12 cellular contexts compared by ENCODE assay signal in genomic region chr3:169145551-169145950, GRCh38.
DNase-seq lines count a peak whose midpoint lies in the region; ATAC-seq, FAIRE-seq and TF ChIP-seq lines count a peak whose summit lies in the region.
"Had no signal": no experiment of that assay in that cellular context is flagged by ENCODE, and none has a peak within 500 bp of the region (broad histone marks: within the 10 kb centered on the region; RNA-seq: fewer than 3 reads in every experiment).

No MANE protein-coding gene starts in this region.

- no peak overlapping the region for H2BK5ac ChIP-seq in H9 (ENCODE audit: insufficient read length, low read length)

- H3K27ac Mint-ChIP-seq in H9 (no peak overlapping the region), astrocyte (ENCODE audit: unreplicated experiment) (no peak overlapping the region), glutamatergic neuron (ENCODE audit: unreplicated experiment) (no peak overlapping the region)
- H3K27ac Mint-ChIP-seq: activated naive CD4-positive, alpha-beta T cell treated with anti-CD3 and anti-CD28 coated beads, Interleukin-2, amount 50 U/mL, for 72 hours had no signal

- no peak overlapping the region for H4K8ac ChIP-seq in H9 (replicated peaks; ENCODE audit: insufficient read length, low read depth, low read length)

- no peaks in the 10 kb centered on the region for H3K79me1 ChIP-seq in H9 (ENCODE audit: insufficient read depth, low read depth, low read length, poor library complexity, severe bottlenecking)

- no peak overlapping the region for H3K18ac ChIP-seq in H9 (ENCODE audit: insufficient read length, low read depth, low read length)

- no peaks in the 10 kb centered on the region for H4K20me1 ChIP-seq in H9 (ENCODE audit: control insufficient read depth, insufficient read depth, insufficient read length)
- no peaks in the 10 kb centered on the region for H4K20me1 ChIP-seq in astrocyte (ENCODE audit: insufficient read depth, low read length)

- H2AFZ ChIP-seq in H9 (ENCODE audit: low read length) (no peak overlapping the region), astrocyte (ENCODE audit: low read depth, low read length) (no peak overlapping the region)

- H3K14ac ChIP-seq in H9 (ENCODE audit: insufficient read depth, low read length) = no peak overlapping the region

- H2BK12ac ChIP-seq in H9 (ENCODE audit: insufficient read length, low read depth, low read length) = no peak overlapping the region

- no peak for ATAC-seq in GM19467 (IDR thresholded peaks at IDR 0.05; ENCODE audit: unreplicated experiment)
- ATAC-seq: activated naive CD4-positive, alpha-beta T cell treated with anti-CD3 and anti-CD28 coated beads, Interleukin-2, amount 50 U/mL, for 72 hours had no signal

- H3K9me3 ChIP-seq in H9 (ENCODE audit: control insufficient read depth, low read depth, low read length) (no peaks in the 10 kb centered on the region), astrocyte (ENCODE audit: insufficient read depth, low read depth, low read length) (no peaks in the 10 kb centered on the region), sigmoid colon (no peaks in the 10 kb centered on the region)

- TF ChIP-seq CTCF in H9 (conservative IDR thresholded peaks at IDR 0.05) = no peak
- no peak for TF ChIP-seq CTCF in astrocyte (IDR thresholded peaks at IDR 0.05; ENCODE audit: insufficient read depth, low read depth, low read length)
- no peak for TF ChIP-seq CTCF in glutamatergic neuron (IDR thresholded peaks at IDR 0.05; ENCODE audit: partially characterized antibody, unreplicated experiment)
- TF ChIP-seq CTCF in sigmoid colon (IDR thresholded peaks at IDR 0.05) = no peak

- H2BK15ac ChIP-seq in H9 (ENCODE audit: low read depth, low read length) = no peak overlapping the region

- H3K4me2 ChIP-seq in H9 (ENCODE audit: insufficient read depth, insufficient read length, low read length) = peak overlapping the region; percentile 90
- peak overlapping the region; percentile 94 for H3K4me2 ChIP-seq in astrocyte (ENCODE audit: low read length)

- peaks cover 26% of the 10 kb centered on the region for H3K23me2 ChIP-seq in H9 (ENCODE audit: insufficient read length, low read depth, low read length, poor library complexity, severe bottlenecking)

- H3K36me3 Mint-ChIP-seq in H9 (ENCODE audit: insufficient read depth in 1 of 3, low read depth in 3 of 3) (no peaks in the 10 kb centered on the region), astrocyte (ENCODE audit: low read depth, unreplicated experiment) (no peaks in the 10 kb centered on the region), glutamatergic neuron (ENCODE audit: unreplicated experiment) (no peaks in the 10 kb centered on the region)

- H3K4me1 Mint-ChIP-seq in H9 = peaks cover 22 to 38% of the 10 kb centered on the region in 2 experiments
- peaks cover 7% of the 10 kb centered on the region for H3K4me1 Mint-ChIP-seq in astrocyte (ENCODE audit: low read depth, unreplicated experiment)
- H3K4me1 Mint-ChIP-seq in glutamatergic neuron (ENCODE audit: low read depth, unreplicated experiment) = peaks cover 16% of the 10 kb centered on the region

- H2AK5ac ChIP-seq in H9 (ENCODE audit: insufficient read length, low read length) = no peak overlapping the region

- no peak overlapping the region for H4K5ac ChIP-seq in H9 (ENCODE audit: insufficient read length, low read depth, low read length)

- peak overlapping the region; percentile 95 for H3K4me3 ChIP-seq in astrocyte (ENCODE audit: insufficient read depth, low read depth, low read length)
- peak overlapping the region in 2 of 4 donors; percentile 31 to 37 for H3K4me3 ChIP-seq in sigmoid colon

- no peak for TF ChIP-seq EP300 in sigmoid colon (IDR thresholded peaks at IDR 0.05)

- peaks cover 80% of the 10 kb centered on the region for H3K27me3 Mint-ChIP-seq in H9 (ENCODE audit: low read depth)
- H3K27me3 Mint-ChIP-seq in astrocyte (ENCODE audit: low read depth, unreplicated experiment) = peaks cover under 1% of the 10 kb centered on the region
- peaks cover 8% of the 10 kb centered on the region for H3K27me3 Mint-ChIP-seq in glutamatergic neuron (ENCODE audit: unreplicated experiment)

- H3K36me3 ChIP-seq in astrocyte (ENCODE audit: insufficient read depth, low read length) (peaks cover 6% of the 10 kb centered on the region), sigmoid colon (no peaks in the 10 kb centered on the region)

- H3K79me2 ChIP-seq in H9 (ENCODE audit: insufficient read depth, low read length) (no peaks in the 10 kb centered on the region), astrocyte (ENCODE audit: insufficient read depth, low read length) (peaks cover 40% of the 10 kb centered on the region)

- H3K9ac ChIP-seq in H9 (ENCODE audit: extremely low read depth, insufficient read length, low read length) = no peak overlapping the region
- H3K9ac ChIP-seq in astrocyte (ENCODE audit: low read length) = peak overlapping the region; percentile 95

- H2BK120ac ChIP-seq in H9 (ENCODE audit: low read depth, low read length, poor library complexity, severe bottlenecking) = no peak overlapping the region

- DNase-seq in H9 (no peak), astrocyte (ENCODE audit: low read depth) (no peak), glutamatergic neuron (no peak), sigmoid colon (no peak), DMS79 treated with DMSO at 0.1 percent for 48 hours (lab: John Stamatoyannopoulos, UW) (no peak), NCI-H446 treated with DMSO at 0.1 percent for 48 hours (lab: John Stamatoyannopoulos, UW) (no peak), NCI-H2227 (lab: John Stamatoyannopoulos, UW; ENCODE audit: unreplicated experiment) (no peak)
- DNase-seq: hippocampal formation, KG1, NCI-H748 treated with DMSO at 0.1 percent for 48 hours had no signal

- intact Hi-C loops in sigmoid colon (cut with DNase I) = loop anchor here (5.0 to 10.0 kb wide), 4 partner anchors 191 to 822 kb away; partner anchors contain the start of genes ACTRT3, SEC62 and TERC

- H3K4ac ChIP-seq in H9 (ENCODE audit: low read depth, low read length) = no peak overlapping the region

- no peak overlapping the region for H3K56ac ChIP-seq in H9 (ENCODE audit: insufficient read length, low read depth, low read length)

- H3K23ac ChIP-seq in H9 (ENCODE audit: insufficient read length, low read depth, low read length) = no peak overlapping the region

- H3K4me3 Mint-ChIP-seq in H9 (peak overlapping the region; percentile 75 to 81; a peak in 4 of 5 replicates), astrocyte (ENCODE audit: unreplicated experiment) (peak overlapping the region; percentile 96), glutamatergic neuron (ENCODE audit: unreplicated experiment) (peak overlapping the region; percentile 89)

- H2BK20ac ChIP-seq in H9 (ENCODE audit: low read depth, low read length, poor library complexity, severe bottlenecking) = no peak overlapping the region

- no peak for TF ChIP-seq POLR2A in sigmoid colon (IDR thresholded peaks at IDR 0.05)

- H3K9me3 Mint-ChIP-seq in H9 = no peaks in the 10 kb centered on the region; a peak in 2 of 5 replicates
- H3K9me3 Mint-ChIP-seq in astrocyte (ENCODE audit: unreplicated experiment) = no peaks in the 10 kb centered on the region
- H3K9me3 Mint-ChIP-seq in glutamatergic neuron (ENCODE audit: unreplicated experiment) = peaks cover 10% of the 10 kb centered on the region

- no peak for FAIRE-seq in astrocyte (lab: Jason Lieb, UNC)

- H3K27ac ChIP-seq in H9 (ENCODE audit: insufficient read length, low read depth, low read length) = no peak overlapping the region
- peak overlapping the region; percentile 87 for H3K27ac ChIP-seq in astrocyte (ENCODE audit: low read depth, low read length)
- peak overlapping the region in 3 of 4 donors; percentile 23 to 79 (median 41) for H3K27ac ChIP-seq in sigmoid colon

- H3K27me3 ChIP-seq in H9 (ENCODE audit: insufficient read depth, low read length) (peaks cover 22% of the 10 kb centered on the region), astrocyte (ENCODE audit: insufficient read depth, low read length) (no peaks in the 10 kb centered on the region), sigmoid colon (peaks cover 25 to 91% (median 61%) of the 10 kb centered on the region in 3 donors)

- H4K91ac ChIP-seq in H9 (ENCODE audit: insufficient read length, low read depth, low read length) = no peak overlapping the region

- H3T11ph ChIP-seq in H9 (ENCODE audit: low read length) = no peak overlapping the region

- WGBS in H9 (ENCODE audit: extremely low coverage, insufficient read length, low lambda C conversion rate) = no CpG with 5 or more reads among the region's 3 CpGs
- 5 to 10% methylated on average over 3 of the region's 3 CpGs for WGBS in sigmoid colon, 2 donors

- H3K4me1 ChIP-seq in H9 (ENCODE audit: insufficient read depth, low read length) (no peaks in the 10 kb centered on the region), astrocyte (ENCODE audit: insufficient read depth, low read length) (peaks cover 13% of the 10 kb centered on the region), sigmoid colon (peaks cover 0 to 27% (median 25%) of the 10 kb centered on the region in 4 donors)
